ENCODE assay signal across 1 cellular context in the genomic region with DNA sequence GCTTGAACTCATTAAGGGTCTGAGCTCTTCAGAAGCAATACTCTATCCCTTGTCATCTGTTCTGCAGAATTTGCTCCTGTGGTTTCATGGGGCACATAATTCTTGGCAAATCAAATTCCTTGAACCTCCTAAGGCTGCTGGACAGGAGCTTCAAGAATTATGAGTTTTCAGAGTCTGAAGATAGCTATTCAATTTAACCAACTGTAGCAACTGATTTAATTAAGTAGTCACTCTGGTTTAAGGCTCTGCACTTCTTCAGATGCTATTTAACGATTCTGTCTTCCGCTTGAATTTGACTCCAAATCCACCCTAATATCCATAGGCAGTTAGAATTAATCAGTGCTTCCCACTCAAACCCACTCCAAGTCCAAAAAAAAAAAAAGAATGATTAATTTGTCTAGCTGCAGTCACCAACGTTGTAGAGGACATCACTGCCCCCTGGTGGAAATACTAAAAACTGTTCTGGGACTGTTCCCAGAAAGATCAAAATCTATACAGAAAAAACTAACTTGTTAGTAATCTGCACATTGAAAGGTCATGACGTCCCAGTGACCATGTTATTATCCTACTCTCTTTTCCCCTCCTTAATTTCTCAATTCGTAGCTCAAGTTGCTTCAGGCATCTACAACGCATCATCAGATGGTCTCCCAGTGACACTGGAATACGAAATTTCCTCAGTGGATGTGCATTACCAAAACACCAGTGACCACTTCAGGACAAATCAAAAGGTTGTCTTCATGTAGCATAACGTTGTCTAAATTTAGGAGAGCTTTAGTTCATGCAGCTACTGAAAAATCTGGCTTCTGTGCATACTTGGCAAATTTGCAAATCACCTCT.
TF ChIP-seq lines count a peak whose summit lies in the region.

No MANE protein-coding gene starts in this region.

TF ChIP-seq in Ishikawa, 13 proteins besides CTCF, POLR2A, EP300 and RAD21 (continued from another document):
- no peak for TF ChIP-seq MAX (IDR thresholded peaks at IDR 0.05)
- no peak for TF ChIP-seq USF1 (IDR thresholded peaks at IDR 0.05)
- no peak for TF ChIP-seq TCF12 (IDR thresholded peaks at IDR 0.05; ENCODE audit: low read depth)
- TF ChIP-seq YY1 (IDR thresholded peaks at IDR 0.05; ENCODE audit: low read depth), result no peak
- no peak for TF ChIP-seq FOXM1 (IDR thresholded peaks at IDR 0.05; ENCODE audit: borderline replicate concordance, low read depth)
- no peak for TF ChIP-seq TAF1 (IDR thresholded peaks at IDR 0.05; ENCODE audit: low read depth)
- TF ChIP-seq CEBPB (IDR thresholded peaks at IDR 0.05), result no peak
- no peak for TF ChIP-seq NFIC (IDR thresholded peaks at IDR 0.05)
- TF ChIP-seq EGR1 (IDR thresholded peaks at IDR 0.05), result no peak
- no peak for TF ChIP-seq CREB1 (IDR thresholded peaks at IDR 0.05; ENCODE audit: low read depth)
